Comparison of ENCODE assay signal across 18 cellular contexts in genomic region chr10:47049056-47049851, GRCh38.
A peak's percentile ranks its signal among the peaks of the same experiment; 100 is the strongest.
DNase-seq lines count a peak whose midpoint lies in the region; ATAC-seq and TF ChIP-seq lines count a peak whose summit lies in the region.
"Had no signal": no experiment of that assay in that cellular context is flagged by ENCODE, and none has a peak within 500 bp of the region (broad histone marks: within the 10 kb centered on the region; RNA-seq: fewer than 3 reads in every experiment).

No MANE protein-coding gene starts in this region.

- peak in 4 of 5 donors; percentile 4 to 42 (median 16) for DNase-seq in heart left ventricle
- no peak for DNase-seq in right atrium auricular region (ENCODE audit: low spot score)
- peak; percentile 35 for DNase-seq in endodermal cell
- DNase-seq in stimulated activated CD8-positive, alpha-beta memory T cell treated with anti-CD3 and anti-CD28 coated beads, Interleukin-4, amount 100 ng/mL, for 48 hours = peak; percentile 7
- DNase-seq in nucleus accumbens (lab: John Stamatoyannopoulos, UW) = no peak
- DNase-seq in SK-N-SH = no peak
- DNase-seq in C1 segment of cervical spinal cord (lab: John Stamatoyannopoulos, UW) = no peak
- DNase-seq: DND-41, KBM-7, NCI-H1048, NCI-H1436 treated with DMSO at 0.1 percent for 48 hours, NCI-H2029 treated with DMSO at 0.1 percent for 48 hours, NCI-H510A had no signal

- no peaks in the 10 kb centered on the region for H3K79me2 ChIP-seq in SK-N-SH (ENCODE audit: insufficient read depth)

- no peak overlapping the region for H3K4me2 ChIP-seq in SK-N-SH

- H2AFZ ChIP-seq in SK-N-SH (ENCODE audit: low read depth) = no peak overlapping the region
- H2AFZ ChIP-seq: GM23248 had no signal

- TF ChIP-seq CTCF in heart left ventricle (IDR thresholded peaks at IDR 0.05) (no peak), right atrium auricular region (IDR thresholded peaks at IDR 0.05) (no peak), endodermal cell (conservative IDR thresholded peaks at IDR 0.05) (no peak), SK-N-SH (IDR thresholded peaks at IDR 0.05) (no peak)

- CTCF ChIA-PET in SK-N-SH (lab: Yijun Ruan, JAX) = interaction anchor here (0.6 to 10.5 kb wide), 8 partner anchors 10 to 298 kb away, joined by 3 to 100 read pairs (median 7); partner anchors contain the start of gene RBP3

- H3K4me1 ChIP-seq in heart left ventricle = peaks cover 0 to 24% (median 0%) of the 10 kb centered on the region in 12 donors
- H3K4me1 ChIP-seq in right atrium auricular region = peaks cover 0 to 27% of the 10 kb centered on the region in 2 donors
- H3K4me1 ChIP-seq in endodermal cell (ENCODE audit: control insufficient read depth, insufficient read depth, low read length) = no peaks in the 10 kb centered on the region
- H3K4me1 ChIP-seq in SK-N-SH (ENCODE audit: control insufficient read depth in 1 of 2, insufficient read depth in 2 of 2, low read depth in 1 of 2, low read length in 1 of 2) = peaks cover 0 to 50% of the 10 kb centered on the region in 2 experiments; a peak in 1 of 4 replicates

- TF ChIP-seq EP300 in SK-N-SH (IDR thresholded peaks at IDR 0.05; ENCODE audit: borderline replicate concordance in 1 of 2, low read depth in 1 of 2, low read length in 1 of 2) = no peak

- WGBS in heart left ventricle, 4 donors = 63 to 81% (median 75%) methylated on average over 3 to 6 of the region's 6 CpGs
- 80 to 85% methylated on average over 1 to 5 of the region's 6 CpGs for WGBS in endodermal cell (ENCODE audit: insufficient coverage in 1 of 2, insufficient read length in 1 of 2), 2 experiments
- 22% methylated on average over 3 of the region's 6 CpGs for WGBS in SK-N-SH (ENCODE audit: low lambda C conversion rate)

- H3K27me3 ChIP-seq in heart left ventricle = no peaks in the 10 kb centered on the region
- no peaks in the 10 kb centered on the region for H3K27me3 ChIP-seq in right atrium auricular region
- no peaks in the 10 kb centered on the region for H3K27me3 ChIP-seq in endodermal cell (ENCODE audit: control insufficient read depth, insufficient read depth, low read length, poor library complexity, severe bottlenecking)
- no peaks in the 10 kb centered on the region; the same call in 1 of the 2 replicates for H3K27me3 ChIP-seq in SK-N-SH (ENCODE audit: insufficient read depth)

- POLR2A ChIA-PET in SK-N-SH (lab: Yijun Ruan, JAX) = interaction anchor here (1.3 kb wide), 1 partner anchor 14 kb away, joined by 3 read pairs; no protein-coding TSS in a partner anchor

- H3K4me1 Mint-ChIP-seq in endodermal cell = no peaks in the 10 kb centered on the region

- no peaks in the 10 kb centered on the region for H3K27me3 Mint-ChIP-seq in endodermal cell (ENCODE audit: insufficient read depth)

- H3K36me3 Mint-ChIP-seq in endodermal cell (ENCODE audit: low read depth) = no peaks in the 10 kb centered on the region

- TF ChIP-seq POLR2A in heart left ventricle (IDR thresholded peaks at IDR 0.05) = no peak

- H4K20me1 ChIP-seq in SK-N-SH (ENCODE audit: insufficient read depth) = no peaks in the 10 kb centered on the region

- no peaks in the 10 kb centered on the region for H3K36me3 ChIP-seq in heart left ventricle
- H3K36me3 ChIP-seq in right atrium auricular region = no peaks in the 10 kb centered on the region
- H3K36me3 ChIP-seq in endodermal cell (ENCODE audit: control insufficient read depth, insufficient read depth, low read length) = no peaks in the 10 kb centered on the region
- no peaks in the 10 kb centered on the region for H3K36me3 ChIP-seq in SK-N-SH (replicated peaks in 1 of 2; ENCODE audit: control insufficient read depth in 1 of 2, insufficient read depth in 2 of 2, low read length in 1 of 2)

- no peak overlapping the region for H3K4me3 Mint-ChIP-seq in endodermal cell

- intact Hi-C loops in heart left ventricle (cut with DNase I) = loop anchor here in 4 of 10 donors (2.0 to 5.0 kb wide), 3 partner anchors 263 to 268 kb away; no protein-coding TSS in a partner anchor

- H3K9me3 ChIP-seq in heart left ventricle (no peaks in the 10 kb centered on the region), right atrium auricular region (no peaks in the 10 kb centered on the region), endodermal cell (ENCODE audit: control insufficient read depth, low read length) (no peaks in the 10 kb centered on the region), SK-N-SH (no peaks in the 10 kb centered on the region)

- no peaks in the 10 kb centered on the region for H3K9me2 ChIP-seq in SK-N-SH

- H3K9me3 Mint-ChIP-seq in endodermal cell = no peaks in the 10 kb centered on the region

- H3K27ac ChIP-seq in heart left ventricle (no peak overlapping the region), right atrium auricular region (no peak overlapping the region), endodermal cell (ENCODE audit: low read depth, low read length) (no peak overlapping the region), SK-N-SH (ENCODE audit: low read depth in 2 of 2, low read length in 1 of 2) (no peak overlapping the region; a peak in 1 of 4 replicates)
- H3K27ac ChIP-seq: C4-2B, GM23248, HL-60 had no signal

- H3F3A ChIP-seq in SK-N-SH (replicated peaks; ENCODE audit: insufficient read depth) = no peaks in the 10 kb centered on the region

- H3K9ac ChIP-seq in endodermal cell (ENCODE audit: extremely low read depth, low read length, poor library complexity, severe bottlenecking) (no peak overlapping the region), SK-N-SH (no peak overlapping the region)
- H3K9ac ChIP-seq: GM23248 had no signal

- no peak for TF ChIP-seq RAD21 in SK-N-SH (IDR thresholded peaks at IDR 0.05; ENCODE audit: low read length)

- no peak overlapping the region for H3K27ac Mint-ChIP-seq in endodermal cell

- ATAC-seq in heart left ventricle = no peak
- ATAC-seq: Panc1, Right ventricle myocardium inferior had no signal

- H3K4me3 ChIP-seq in heart left ventricle (no peak overlapping the region), right atrium auricular region (no peak overlapping the region), endodermal cell (ENCODE audit: low read length) (no peak overlapping the region), SK-N-SH (ENCODE audit: low read depth in 2 of 2, low read length in 1 of 2) (no peak overlapping the region)
- H3K4me3 ChIP-seq: GM23248 had no signal

TF ChIP-seq in SK-N-SH, 30 proteins besides CTCF, POLR2A, EP300 and RAD21 (continues in another document):
- TF ChIP-seq, protein P1, sequence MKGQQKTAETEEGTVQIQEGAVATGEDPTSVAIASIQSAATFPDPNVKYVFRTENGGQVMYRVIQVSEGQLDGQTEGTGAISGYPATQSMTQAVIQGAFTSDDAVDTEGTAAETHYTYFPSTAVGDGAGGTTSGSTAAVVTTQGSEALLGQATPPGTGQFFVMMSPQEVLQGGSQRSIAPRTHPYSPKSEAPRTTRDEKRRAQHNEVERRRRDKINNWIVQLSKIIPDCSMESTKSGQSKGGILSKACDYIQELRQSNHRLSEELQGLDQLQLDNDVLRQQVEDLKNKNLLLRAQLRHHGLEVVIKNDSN (IDR thresholded peaks at IDR 0.05; ENCODE audit: borderline replicate concordance, low read depth) = no peak
- no peak for TF ChIP-seq MEF2A (IDR thresholded peaks at IDR 0.05; ENCODE audit: borderline replicate concordance, low read depth)
- TF ChIP-seq, protein P2, sequence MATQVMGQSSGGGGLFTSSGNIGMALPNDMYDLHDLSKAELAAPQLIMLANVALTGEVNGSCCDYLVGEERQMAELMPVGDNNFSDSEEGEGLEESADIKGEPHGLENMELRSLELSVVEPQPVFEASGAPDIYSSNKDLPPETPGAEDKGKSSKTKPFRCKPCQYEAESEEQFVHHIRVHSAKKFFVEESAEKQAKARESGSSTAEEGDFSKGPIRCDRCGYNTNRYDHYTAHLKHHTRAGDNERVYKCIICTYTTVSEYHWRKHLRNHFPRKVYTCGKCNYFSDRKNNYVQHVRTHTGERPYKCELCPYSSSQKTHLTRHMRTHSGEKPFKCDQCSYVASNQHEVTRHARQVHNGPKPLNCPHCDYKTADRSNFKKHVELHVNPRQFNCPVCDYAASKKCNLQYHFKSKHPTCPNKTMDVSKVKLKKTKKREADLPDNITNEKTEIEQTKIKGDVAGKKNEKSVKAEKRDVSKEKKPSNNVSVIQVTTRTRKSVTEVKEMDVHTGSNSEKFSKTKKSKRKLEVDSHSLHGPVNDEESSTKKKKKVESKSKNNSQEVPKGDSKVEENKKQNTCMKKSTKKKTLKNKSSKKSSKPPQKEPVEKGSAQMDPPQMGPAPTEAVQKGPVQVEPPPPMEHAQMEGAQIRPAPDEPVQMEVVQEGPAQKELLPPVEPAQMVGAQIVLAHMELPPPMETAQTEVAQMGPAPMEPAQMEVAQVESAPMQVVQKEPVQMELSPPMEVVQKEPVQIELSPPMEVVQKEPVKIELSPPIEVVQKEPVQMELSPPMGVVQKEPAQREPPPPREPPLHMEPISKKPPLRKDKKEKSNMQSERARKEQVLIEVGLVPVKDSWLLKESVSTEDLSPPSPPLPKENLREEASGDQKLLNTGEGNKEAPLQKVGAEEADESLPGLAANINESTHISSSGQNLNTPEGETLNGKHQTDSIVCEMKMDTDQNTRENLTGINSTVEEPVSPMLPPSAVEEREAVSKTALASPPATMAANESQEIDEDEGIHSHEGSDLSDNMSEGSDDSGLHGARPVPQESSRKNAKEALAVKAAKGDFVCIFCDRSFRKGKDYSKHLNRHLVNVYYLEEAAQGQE (IDR thresholded peaks at IDR 0.05; ENCODE audit: low read depth, low read length) = no peak
- TF ChIP-seq TAF1 (IDR thresholded peaks at IDR 0.05; ENCODE audit: borderline replicate concordance, low read depth, low read length) = no peak
- TF ChIP-seq RCOR1 (IDR thresholded peaks at IDR 0.05; ENCODE audit: low read length) = no peak
- no peak for TF ChIP-seq TCF12 (IDR thresholded peaks at IDR 0.05)
- TF ChIP-seq MXI1 (IDR thresholded peaks at IDR 0.05; ENCODE audit: low read depth, low read length) = no peak
- no peak for TF ChIP-seq GATA2 (CRISPR knock-in tag; IDR thresholded peaks at IDR 0.05)
- TF ChIP-seq, protein P3, sequence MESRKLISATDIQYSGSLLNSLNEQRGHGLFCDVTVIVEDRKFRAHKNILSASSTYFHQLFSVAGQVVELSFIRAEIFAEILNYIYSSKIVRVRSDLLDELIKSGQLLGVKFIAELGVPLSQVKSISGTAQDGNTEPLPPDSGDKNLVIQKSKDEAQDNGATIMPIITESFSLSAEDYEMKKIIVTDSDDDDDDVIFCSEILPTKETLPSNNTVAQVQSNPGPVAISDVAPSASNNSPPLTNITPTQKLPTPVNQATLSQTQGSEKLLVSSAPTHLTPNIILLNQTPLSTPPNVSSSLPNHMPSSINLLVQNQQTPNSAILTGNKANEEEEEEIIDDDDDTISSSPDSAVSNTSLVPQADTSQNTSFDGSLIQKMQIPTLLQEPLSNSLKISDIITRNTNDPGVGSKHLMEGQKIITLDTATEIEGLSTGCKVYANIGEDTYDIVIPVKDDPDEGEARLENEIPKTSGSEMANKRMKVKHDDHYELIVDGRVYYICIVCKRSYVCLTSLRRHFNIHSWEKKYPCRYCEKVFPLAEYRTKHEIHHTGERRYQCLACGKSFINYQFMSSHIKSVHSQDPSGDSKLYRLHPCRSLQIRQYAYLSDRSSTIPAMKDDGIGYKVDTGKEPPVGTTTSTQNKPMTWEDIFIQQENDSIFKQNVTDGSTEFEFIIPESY (IDR thresholded peaks at IDR 0.05; ENCODE audit: borderline replicate concordance, low read depth) = no peak

Comparison
In these comparisons a context has a peak if more than half of its experiments do, and no peak if none do; other contexts are left out.
1. DNase-seq: peak in heart left ventricle (4 of 5), endodermal cell (single experiment) and stimulated activated CD8-positive, alpha-beta memory T cell treated with anti-CD3 and anti-CD28 coated beads, Interleukin-4, amount 100 ng/mL, for 48 hours (single experiment); none in right atrium auricular region (single experiment), nucleus accumbens (0 of 56), SK-N-SH (single experiment) and C1 segment of cervical spinal cord (0 of 14).